Comparison of ENCODE assay signal across 9 cellular contexts in the genomic region with DNA sequence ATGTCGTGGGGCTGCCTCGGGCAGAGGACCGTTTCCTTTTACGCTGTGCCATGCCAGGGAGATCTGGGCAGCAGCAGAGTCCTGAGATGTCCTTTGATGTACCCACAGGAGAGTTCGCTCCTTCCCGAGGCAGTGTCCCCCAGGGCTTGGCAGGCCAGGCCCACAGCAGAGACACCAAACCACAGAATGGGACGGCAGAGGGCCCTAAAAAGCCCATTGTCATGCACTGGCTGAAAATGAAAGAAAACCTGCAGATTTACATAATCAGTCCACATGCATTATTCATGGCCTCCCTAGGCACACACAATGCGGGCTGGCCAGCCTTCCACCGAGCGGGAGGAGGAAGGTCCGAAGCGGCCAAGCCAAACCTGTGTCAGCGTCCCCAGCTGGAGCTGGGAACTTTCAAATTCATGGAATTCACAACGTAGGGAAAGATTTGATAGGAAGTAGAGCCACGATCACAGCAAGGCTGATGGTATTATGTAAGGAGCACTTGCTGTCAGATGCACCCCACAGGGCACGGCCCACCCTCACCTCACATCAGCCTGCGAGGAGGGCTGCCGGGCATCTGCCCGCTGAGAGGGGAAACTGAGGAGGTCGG. TPM values are rescaled to one million over a fixed set of nuclear protein-coding genes. Genes with fewer than 3 reads are reported as not detected.
DNase-seq lines count a peak whose midpoint lies in the region; ATAC-seq, FAIRE-seq and TF ChIP-seq lines count a peak whose summit lies in the region.
"Had no signal": no experiment of that assay in that cellular context is flagged by ENCODE, and none has a peak within 500 bp of the region (broad histone marks: within the 10 kb centered on the region; RNA-seq: fewer than 3 reads in every experiment).

No MANE protein-coding gene starts in this region.

- no peak overlapping the region for H2AK5ac ChIP-seq in H1 (ENCODE audit: low read depth, low read length)

- intact Hi-C loops in posterior cingulate gyrus (cut with DNase I), result no loop called here
- intact Hi-C loops in PC-3 (cut with micrococcal nuclease), result no loop called here

- FAIRE-seq in H1 (lab: Jason Lieb, UNC), result peak; percentile 97

- TF ChIP-seq POLR2A in H1 (IDR thresholded peaks at IDR 0.05; ENCODE audit: control extremely low read depth in 1 of 2, low read depth in 2 of 2, low read length in 2 of 2), result no peak

- WGBS in HUES64, result 3% methylated on average over 18 of the region's 20 CpGs
- 1% methylated on average over 20 of the region's 20 CpGs; no CpG with 5 or more reads in 1 of the 2 experiments for WGBS in H1 (ENCODE audit: extremely low coverage in 1 of 2, insufficient coverage in 1 of 2, insufficient read length in 1 of 2, insufficient replicate concordance in 2 of 2, low coverage in 1 of 2, low lambda C conversion rate in 2 of 2, missing lambda C conversion rate in 1 of 2), 2 experiments

- peak overlapping the region; percentile 85 for H3K18ac ChIP-seq in H1 (ENCODE audit: extremely low read depth, low read length)

- no peak overlapping the region for H3K56ac ChIP-seq in H1 (replicated peaks; ENCODE audit: insufficient read length, low read depth, low read length)

- no peak overlapping the region for H3K14ac ChIP-seq in H1 (ENCODE audit: insufficient read length)

- peak; percentile 69 for ATAC-seq in GM19035 (IDR thresholded peaks at IDR 0.05; ENCODE audit: unreplicated experiment)
- no peak for ATAC-seq in PC-3

- H3K27me3 ChIP-seq in HUES64 (ENCODE audit: insufficient read depth, low read length) (peaks cover 90% of the 10 kb centered on the region), H1 (replicated peaks in 1 of 4; ENCODE audit: control insufficient read depth in 3 of 4, extremely low read depth in 1 of 4, insufficient read depth in 3 of 4, low read length in 3 of 4) (peaks cover 3 to 53% (median 43%) of the 10 kb centered on the region in 4 experiments), PC-3 (ENCODE audit: low read length) (no peaks in the 10 kb centered on the region)

- H3K9me2 ChIP-seq in PC-3 (replicated peaks; ENCODE audit: low read length), result no peaks in the 10 kb centered on the region

- H2AFZ ChIP-seq in H1 (ENCODE audit: low read length) (0 out of 2 replicates have a peak overlapping the region, but pooled peaks have one; percentile 10), PC-3 (ENCODE audit: low read length) (no peak overlapping the region)

- H3K9ac ChIP-seq in HUES64 (ENCODE audit: low read depth, low read length) (no peak overlapping the region), H1 (replicated peaks in 1 of 4; ENCODE audit: extremely low read depth in 1 of 4, low read depth in 3 of 4, low read length in 3 of 4) (no peak overlapping the region), PC-3 (ENCODE audit: low read length) (no peak overlapping the region)

- peak overlapping the region; percentile 99; the same call in 1 of the 2 replicates for H2BK12ac ChIP-seq in H1 (ENCODE audit: low read depth, low read length)

- POLR2A ChIA-PET in H1 (lab: Charles Lee; ENCODE audit: partially characterized antibody) (interaction anchor here (0.6 to 1.5 kb wide), 4 partner anchors 16 to 136 kb away, joined by 3 to 4 read pairs (median 3); a partner anchor contains a TSS), PC-3 (lab: Charles Lee; ENCODE audit: unreplicated experiment) (no interaction called here)

- DNase-seq in H1 (ENCODE audit: low read depth in 1 of 2, low spot score in 2 of 2), result peak; percentile 60 to 67
- peak; percentile 45 to 95 (median 68) for DNase-seq in posterior cingulate gyrus
- DNase-seq in PC-3, result no peak
- no peak for DNase-seq in T1000 (lab: John Stamatoyannopoulos, UW)
- DNase-seq in kidney glomerular epithelial cell (lab: John Stamatoyannopoulos, UW), result no peak
- DNase-seq: NCI-H524 had no signal

- peak in 1 of 3 experiments; percentile 15; a peak in 1 of 4 replicates for TF ChIP-seq CTCF in H1 (IDR thresholded peaks at IDR 0.05; ENCODE audit: control extremely low read depth in 1 of 3, insufficient read depth in 1 of 3, low read depth in 1 of 3, low read length in 3 of 3)
- TF ChIP-seq CTCF in PC-3 (conservative IDR thresholded peaks at IDR 0.05; ENCODE audit: low read depth, low read length), result no peak

- no peaks in the 10 kb centered on the region for H3F3A ChIP-seq in PC-3 (ENCODE audit: low read length, unreplicated experiment)

- peak overlapping the region; percentile 77; the same call in 1 of the 2 replicates for H2BK5ac ChIP-seq in H1 (ENCODE audit: low read depth, low read length)

- peaks cover 7% of the 10 kb centered on the region for H3K23me2 ChIP-seq in H1 (ENCODE audit: low read depth, low read length)

- H3K4ac ChIP-seq in H1 (replicated peaks; ENCODE audit: insufficient read length, low read depth, low read length), result no peak overlapping the region

- peak overlapping the region; percentile 77 for H2BK120ac ChIP-seq in H1 (replicated peaks; ENCODE audit: low read depth, low read length)

- H3K36me3 ChIP-seq in HUES64 (ENCODE audit: insufficient read depth, low read length), result no peaks in the 10 kb centered on the region
- no peaks in the 10 kb centered on the region; a peak in 1 of 8 replicates for H3K36me3 ChIP-seq in H1 (ENCODE audit: control insufficient read depth in 2 of 4, insufficient read depth in 4 of 4, low read length in 3 of 4)
- H3K36me3 ChIP-seq in PC-3 (ENCODE audit: low read depth, low read length), result no peaks in the 10 kb centered on the region

- H3K79me1 ChIP-seq in H1 (ENCODE audit: low read depth, low read length), result no peaks in the 10 kb centered on the region

- H3K4me3 ChIP-seq in HUES64 (ENCODE audit: low read length) (peak overlapping the region; percentile 33), H1 (ENCODE audit: extremely low read depth in 1 of 4, insufficient read depth in 2 of 4, low read depth in 3 of 4, low read length in 4 of 4) (peak overlapping the region; percentile 10 to 51 (median 29); a peak in 6 of 8 replicates), PC-3 (ENCODE audit: low read length) (no peak overlapping the region)

- H3K4me1 ChIP-seq in HUES64 (ENCODE audit: insufficient read depth, low read length) (peaks cover 34% of the 10 kb centered on the region), H1 (replicated peaks in 1 of 4; ENCODE audit: control insufficient read depth in 3 of 4, insufficient read depth in 4 of 4, low read length in 3 of 4) (peaks cover 23 to 36% (median 26%) of the 10 kb centered on the region in 4 experiments), PC-3 (ENCODE audit: insufficient read depth, low read length) (no peaks in the 10 kb centered on the region)

- peak overlapping the region; percentile 19 for H4K5ac ChIP-seq in H1 (ENCODE audit: insufficient read length, low read depth, low read length)

- peak overlapping the region; percentile 100; the same call in 1 of the 2 replicates for H2BK20ac ChIP-seq in H1 (ENCODE audit: low read length)

- H4K20me1 ChIP-seq in H1 (replicated peaks in 1 of 2; ENCODE audit: control insufficient read depth in 1 of 2, insufficient read depth in 2 of 2, low read length in 2 of 2) (no peaks in the 10 kb centered on the region), PC-3 (ENCODE audit: low read length) (no peaks in the 10 kb centered on the region)

- peak overlapping the region; percentile 94 for H4K91ac ChIP-seq in H1 (replicated peaks; ENCODE audit: insufficient read length, low read length)

- no peak overlapping the region for H2BK15ac ChIP-seq in H1 (ENCODE audit: low read length)

- H3K27ac ChIP-seq in HUES64 (ENCODE audit: low read depth, low read length) (peak overlapping the region; percentile 65; the same call in 1 of the 2 replicates), H1 (ENCODE audit: low read depth, low read length) (no peak overlapping the region), PC-3 (ENCODE audit: low read length) (no peak overlapping the region)

- peak in 1 of 2 experiments; percentile 92; a peak in 1 of 3 replicates for TF ChIP-seq EP300 in H1 (IDR thresholded peaks at IDR 0.05; ENCODE audit: borderline replicate concordance in 1 of 2, low read depth in 2 of 2, low read length in 2 of 2)

- no peaks in the 10 kb centered on the region for H3K79me2 ChIP-seq in H1 (ENCODE audit: control insufficient read depth in 1 of 2, insufficient read depth in 2 of 2, low read length in 2 of 2)
- no peaks in the 10 kb centered on the region for H3K79me2 ChIP-seq in PC-3 (ENCODE audit: low read length)

- BruUV-seq in PC-3 (replicated peaks; lab: Mats Ljungman, UMichigan), result no TSS peak

- no peak overlapping the region for H3K23ac ChIP-seq in H1 (ENCODE audit: insufficient read length)

- CTCF ChIA-PET in H1 (lab: Charles Lee; ENCODE audit: partially characterized antibody), result interaction anchor here (0.6 to 1.7 kb wide), 3 partner anchors 8 to 61 kb away, joined by 3 to 7 read pairs (median 6); no protein-coding TSS in a partner anchor
- CTCF ChIA-PET in PC-3 (lab: Charles Lee), result no interaction called here

- peak overlapping the region; percentile 77 to 86 for H3K4me2 ChIP-seq in H1 (ENCODE audit: insufficient read depth in 1 of 2, low read depth in 2 of 2, low read length in 2 of 2)
- H3K4me2 ChIP-seq in PC-3 (ENCODE audit: low read length), result no peak overlapping the region

- no peak overlapping the region for H4K8ac ChIP-seq in H1 (ENCODE audit: extremely low read depth, insufficient read depth, low read length)

- peak in 1 of 2 experiments; percentile 7; a peak in 1 of 4 replicates for TF ChIP-seq RAD21 in H1 (IDR thresholded peaks at IDR 0.05 in 1 of 2, conservative IDR thresholded peaks at IDR 0.05 in 1 of 2; ENCODE audit: low read depth in 2 of 2, low read length in 2 of 2)

- H3K9me3 ChIP-seq in HUES64 (ENCODE audit: insufficient read depth, low read depth, low read length) (no peaks in the 10 kb centered on the region), H1 (ENCODE audit: insufficient read depth in 2 of 2, low read depth in 1 of 2, low read length in 1 of 2) (no peaks in the 10 kb centered on the region), PC-3 (ENCODE audit: low read length) (no peaks in the 10 kb centered on the region)

RNA-seq across cellular contexts. Expression of a gene that starts 25.3 kb away (rescaled TPM):
- polyA plus RNA-seq in HUES64 (2013, experiment 1 of 2), result 15.1 TPM
- polyA plus RNA-seq in HUES64 (2013, experiment 2 of 2), result 15.3 TPM
- total RNA-seq in H1 (2021; fragmentation: NEBNext Ultra II Directional; extraction: Animal tissue kit (Norgen Biotek cat#: 25700)), result 23.5 and 25.1 TPM in 2 replicates
- polyA plus RNA-seq in H1 (2011; rRNA removed), result 24.4 and 30.8 TPM in 2 replicates
- polyA plus RNA-seq in H1 (2011; cell fraction: cytosol; rRNA removed), result 24.6 TPM
- 22.1 TPM for polyA plus RNA-seq in H1 (2011; cell fraction: nucleus; rRNA removed)
- 16.3 to 23.1 TPM (median 20.7 TPM) in 4 replicates for polyA plus RNA-seq in H1 (2012, experiment 1 of 2)
- 23.1 TPM for polyA plus RNA-seq in H1 (2012, experiment 2 of 2)
- polyA plus RNA-seq in H1 (2013, experiment 1 of 2), result 16.3 TPM
- 16.6 TPM for polyA plus RNA-seq in H1 (2013, experiment 2 of 2)
- 4.3 and 4.8 TPM in 2 replicates for polyA minus RNA-seq in H1 (2011; rRNA and poly(A)+ RNA removed)
- 16.7 TPM for polyA minus RNA-seq in H1 (2011; cell fraction: cytosol; rRNA and poly(A)+ RNA removed)
- polyA minus RNA-seq in H1 (2011; cell fraction: nucleus; rRNA and poly(A)+ RNA removed), result 5.9 TPM
- 192 and 271 TPM in 2 replicates for total RNA-seq in PC-3 (2014; rRNA removed)

RNA-seq across cellular contexts. Expression of a gene that starts 53.8 kb away (rescaled TPM):
- polyA plus RNA-seq in HUES64 (2013, experiment 1 of 2), result not detected
- not detected for polyA plus RNA-seq in HUES64 (2013, experiment 2 of 2)
- total RNA-seq in H1 (2021; fragmentation: NEBNext Ultra II Directional; extraction: Animal tissue kit (Norgen Biotek cat#: 25700)), result 0.09 TPM in 1 of 2 replicates, not detected in the other
- not detected in 2 replicates for polyA plus RNA-seq in H1 (2011; rRNA removed)
- not detected for polyA plus RNA-seq in H1 (2011; cell fraction: cytosol; rRNA removed)
- not detected for polyA plus RNA-seq in H1 (2011; cell fraction: nucleus; rRNA removed)
- polyA plus RNA-seq in H1 (2012, experiment 1 of 2), result not detected in 4 replicates
- polyA plus RNA-seq in H1 (2012, experiment 2 of 2), result not detected
- polyA plus RNA-seq in H1 (2013, experiment 1 of 2), result not detected
- polyA plus RNA-seq in H1 (2013, experiment 2 of 2), result 0.29 TPM
- not detected in 2 replicates for polyA minus RNA-seq in H1 (2011; rRNA and poly(A)+ RNA removed)
- polyA minus RNA-seq in H1 (2011; cell fraction: cytosol; rRNA and poly(A)+ RNA removed), result not detected
- polyA minus RNA-seq in H1 (2011; cell fraction: nucleus; rRNA and poly(A)+ RNA removed), result not detected
- total RNA-seq in PC-3 (2014; rRNA removed), result 0.18 TPM in 1 of 2 replicates, not detected in the other
- total RNA-seq: liver had no signal
- polyA plus RNA-seq: liver had no signal

Comparison
In these comparisons a context has a peak if more than half of its experiments do, and no peak if none do; other contexts are left out.
1. DNase-seq: peak in H1 (2 of 2) and posterior cingulate gyrus (10 of 10); none in PC-3 (single experiment), T1000 (single experiment) and kidney glomerular epithelial cell (single experiment).